In genomic region chr1:52002038-52002917, GRCh38 we compare ENCODE assay signal across 8 cellular contexts. TPM values are rescaled to one million over a fixed set of nuclear protein-coding genes. Genes with fewer than 3 reads are reported as not detected.
A peak's percentile ranks its signal among the peaks of the same experiment; 100 is the strongest.
DNase-seq lines count a peak whose midpoint lies in the region; ATAC-seq and TF ChIP-seq lines count a peak whose summit lies in the region.

No MANE protein-coding gene starts in this region.

- H3K9me3 Mint-ChIP-seq in stimulated activated memory B cell treated with anti-CD40 and anti-IgM and Interleukin-4, amounts not matched to agents 10 μg/mL and 1 μg/mL and 100 μg/mL, for 72 hours = no peaks in the 10 kb centered on the region

- H3K36me3 Mint-ChIP-seq in stimulated activated memory B cell treated with anti-CD40 and anti-IgM and Interleukin-4, amounts not matched to agents 10 μg/mL and 1 μg/mL and 100 μg/mL, for 72 hours = no peaks in the 10 kb centered on the region

- peak; percentile 93 for TF ChIP-seq CTCF in GM10266 (IDR thresholded peaks at IDR 0.05; ENCODE audit: control insufficient read depth, insufficient read depth, low read depth, missing control alignments)

- DNase-seq in 8988T = peak; percentile 62
- peak; percentile 83 for DNase-seq in GM10266 (ENCODE audit: extremely low spot score)
- DNase-seq in NCI-H1930 (lab: John Stamatoyannopoulos, UW) = peak; percentile 35 to 78
- DNase-seq in SW480 (ENCODE audit: low spot score) = peak; percentile 75
- DNase-seq in cerebellum (ENCODE audit: low spot score) = peak; percentile 69
- no peak for DNase-seq in left lobe of liver (ENCODE audit: low spot score)

- H3K4me1 Mint-ChIP-seq in stimulated activated memory B cell treated with anti-CD40 and anti-IgM and Interleukin-4, amounts not matched to agents 10 μg/mL and 1 μg/mL and 100 μg/mL, for 72 hours = peaks cover 4% of the 10 kb centered on the region

- peak; percentile 73 for ATAC-seq in HG02943 (IDR thresholded peaks at IDR 0.05; ENCODE audit: low read depth, unreplicated experiment)
- ATAC-seq in left lobe of liver = peak; percentile 100
- peak; percentile 89 for ATAC-seq in stimulated activated memory B cell treated with anti-CD40 and anti-IgM and Interleukin-4, amounts not matched to agents 10 μg/mL and 1 μg/mL and 100 μg/mL, for 72 hours

- no peak overlapping the region for H3K27ac Mint-ChIP-seq in stimulated activated memory B cell treated with anti-CD40 and anti-IgM and Interleukin-4, amounts not matched to agents 10 μg/mL and 1 μg/mL and 100 μg/mL, for 72 hours

- no peak overlapping the region for H3K4me3 Mint-ChIP-seq in stimulated activated memory B cell treated with anti-CD40 and anti-IgM and Interleukin-4, amounts not matched to agents 10 μg/mL and 1 μg/mL and 100 μg/mL, for 72 hours

- H3K27me3 Mint-ChIP-seq in stimulated activated memory B cell treated with anti-CD40 and anti-IgM and Interleukin-4, amounts not matched to agents 10 μg/mL and 1 μg/mL and 100 μg/mL, for 72 hours = peaks cover 30% of the 10 kb centered on the region

RNA-seq across cellular contexts. Expression of gene RAB3B, which starts 11.8 kb away (rescaled TPM):
- total RNA-seq in cerebellum (22.4 TPM), left lobe of liver (0.15 TPM)

RNA-seq across cellular contexts. Expression of gene KTI12, which starts 31.3 kb away (rescaled TPM):
- total RNA-seq in cerebellum (5.6 TPM), left lobe of liver (3.2 TPM)

RNA-seq across cellular contexts. Expression of gene TXNDC12, which starts 52.7 kb away (rescaled TPM):
- total RNA-seq in cerebellum (18.6 TPM), left lobe of liver (25.0 TPM)

RNA-seq across cellular contexts. Expression of gene BTF3L4, which starts 53.8 kb away (rescaled TPM):
- 90.6 TPM for total RNA-seq in cerebellum
- total RNA-seq in left lobe of liver = 13.5 TPM

Comparison
In these comparisons a context has a peak if more than half of its experiments do, and no peak if none do; other contexts are left out.
1. RNA of gene RAB3B, which starts 11.8 kb away (total RNA-seq): 22.4 TPM in cerebellum (single experiment); 0.15 TPM in left lobe of liver (single experiment); every median in the first group is over 10 times any median in the second.
2. Peak in every context shown above with its lines, with median percentiles within 50 percentile points of each other: ATAC-seq.